Comparison of ENCODE assay signal across 8 cellular contexts in the genomic region with DNA sequence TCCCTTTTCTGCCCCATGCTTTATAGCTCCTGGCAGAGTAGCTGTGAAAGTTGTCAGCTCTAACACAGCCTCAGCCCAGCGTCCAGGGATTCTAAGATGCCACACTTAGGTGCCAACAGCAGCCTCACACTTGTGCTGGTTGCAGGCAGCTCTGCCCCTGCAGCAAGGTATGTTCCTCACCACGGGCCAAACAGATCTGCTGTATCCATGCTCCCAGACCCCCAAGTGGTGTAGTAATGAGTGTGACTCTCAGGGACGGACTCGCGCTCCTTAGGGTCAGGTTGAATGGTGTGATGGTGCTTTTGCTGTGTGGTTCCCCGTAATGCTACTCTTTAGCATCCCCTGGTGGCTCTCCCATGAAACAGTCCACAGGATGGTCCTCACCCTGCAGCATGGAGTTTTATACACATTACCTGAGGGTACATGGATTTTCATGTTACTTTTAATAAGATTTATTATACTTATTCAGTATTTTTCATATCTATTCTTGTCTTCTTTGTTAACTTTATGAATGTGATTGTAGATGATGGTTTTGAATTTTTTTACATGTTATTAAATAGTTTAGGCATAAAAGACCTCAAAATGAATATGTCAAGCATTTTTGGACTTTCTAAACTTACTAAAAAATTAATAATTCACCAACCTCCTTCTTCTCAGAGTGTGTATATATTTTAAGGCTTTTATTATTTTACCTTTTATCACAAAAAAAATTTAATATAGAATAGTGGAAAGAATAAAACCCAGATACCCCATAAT.
DNase-seq lines count a peak whose midpoint lies in the region; ATAC-seq and TF ChIP-seq lines count a peak whose summit lies in the region.

No MANE protein-coding gene starts in this region.

- intact Hi-C loops in CD14-positive monocyte (cut with micrococcal nuclease), result no loop called here

- no peak overlapping the region for H3K27ac Mint-ChIP-seq in CD14-positive monocyte

- ATAC-seq in GM18517 (IDR thresholded peaks at IDR 0.05; ENCODE audit: unreplicated experiment) (peak; percentile 72), HG03095 (IDR thresholded peaks at IDR 0.05; ENCODE audit: unreplicated experiment) (peak; percentile 86), GM19397 (IDR thresholded peaks at IDR 0.05; ENCODE audit: unreplicated experiment) (no peak)

- peaks cover 1 to 3% (median 2%) of the 10 kb centered on the region in 7 donors for H3K9me3 Mint-ChIP-seq in CD14-positive monocyte

- H3K27me3 Mint-ChIP-seq in CD14-positive monocyte (ENCODE audit: low read depth in 3 of 3), result peaks cover 1 to 2% (median 2%) of the 10 kb centered on the region in 3 donors

- TF ChIP-seq CTCF in CD14-positive monocyte (IDR thresholded peaks at IDR 0.05), result peak; percentile 93

- no peak overlapping the region for H3K4me3 Mint-ChIP-seq in CD14-positive monocyte

- no peaks in the 10 kb centered on the region for H3K36me3 Mint-ChIP-seq in CD14-positive monocyte

- DNase-seq in CD14-positive monocyte (ENCODE audit: low spot score) (no peak), NCI-H524 treated with DMSO at 0.1 percent for 48 hours (lab: John Stamatoyannopoulos, UW) (peak; percentile 39), activated T-cell treated with anti-CD3 and anti-CD28 coated beads for 24 hours (ENCODE audit: low read depth) (peak; percentile 4), fibroblast of the conjunctiva (ENCODE audit: low read depth) (peak; percentile 37), non-pigmented ciliary epithelial cell (ENCODE audit: low read depth) (peak; percentile 5)

- no peaks in the 10 kb centered on the region for H3K4me1 Mint-ChIP-seq in CD14-positive monocyte
